8 cellular contexts compared by ENCODE assay signal in genomic region chr2:196592912-196593881, GRCh38. TPM values are rescaled to one million over a fixed set of nuclear protein-coding genes. Genes with fewer than 3 reads are reported as not detected.
DNase-seq lines count a peak whose midpoint lies in the region; ATAC-seq lines count a peak whose summit lies in the region.

HECW2 (minus strand) TSS chr2:196593554.

- peak within 1 kb of the TSS; percentile 95 for H3K4me3 ChIP-seq in SJSA1

- peaks cover 7% of the 10 kb centered on the region; the same call in 1 of the 2 replicates for H3K36me3 ChIP-seq in SJSA1

- no peaks in the 10 kb centered on the region for H3K4me1 Mint-ChIP-seq in stimulated activated effector memory CD8-positive, alpha-beta T cell treated with anti-CD3 and anti-CD28 coated beads, Interleukin-12 subunit alpha, Interleukin-12 subunit beta, amount 100 ng/mL, for 72 hours

- peaks cover 17% of the 10 kb centered on the region for H3K4me1 ChIP-seq in SJSA1 (replicated peaks)

- no peaks in the 10 kb centered on the region for H3K9me3 Mint-ChIP-seq in stimulated activated effector memory CD8-positive, alpha-beta T cell treated with anti-CD3 and anti-CD28 coated beads, Interleukin-12 subunit alpha, Interleukin-12 subunit beta, amount 100 ng/mL, for 72 hours

- H3K36me3 Mint-ChIP-seq in stimulated activated effector memory CD8-positive, alpha-beta T cell treated with anti-CD3 and anti-CD28 coated beads, Interleukin-12 subunit alpha, Interleukin-12 subunit beta, amount 100 ng/mL, for 72 hours = no peaks in the 10 kb centered on the region

- no peaks in the 10 kb centered on the region; the same call in 1 of the 2 replicates for H3K27me3 ChIP-seq in SJSA1 (replicated peaks)

- ATAC-seq in GM19351 (IDR thresholded peaks at IDR 0.05; ENCODE audit: unreplicated experiment) (peak; percentile 71), HG03520 (IDR thresholded peaks at IDR 0.05; ENCODE audit: unreplicated experiment) (peak; percentile 71)
- ATAC-seq in stimulated activated effector memory CD8-positive, alpha-beta T cell treated with anti-CD3 and anti-CD28 coated beads, Interleukin-12 subunit alpha, Interleukin-12 subunit beta, amount 100 ng/mL, for 72 hours = peak; percentile 61

- peak; percentile 69 for DNase-seq in Caki2 (ENCODE audit: low read depth)
- DNase-seq in SJSA1 (ENCODE audit: low read depth in 1 of 2, low spot score in 2 of 2) = peak; percentile 59 to 60
- DNase-seq in dedifferentiated amniotic fluid mesenchymal stem cell (ENCODE audit: extremely low spot score) = peak; percentile 47
- DNase-seq in left kidney (ENCODE audit: low read depth, low spot score) = peak; percentile 92
- peak; percentile 7 to 57 for DNase-seq in stimulated activated effector memory CD8-positive, alpha-beta T cell treated with anti-CD3 and anti-CD28 coated beads, Interleukin-12 subunit alpha, Interleukin-12 subunit beta, amount 100 ng/mL, for 72 hours (ENCODE audit: low spot score in 2 of 2)
- no peak for DNase-seq in GF-D8 (lab: John Stamatoyannopoulos, UW)

- in situ Hi-C loops in Caki2 (cut with HindIII; ENCODE audit: low pct_unique_long_range_greater_than_20kb, low sequenced_read_pairs) = no loop called here

- no peak within 1 kb of the TSS for H3K27ac Mint-ChIP-seq in stimulated activated effector memory CD8-positive, alpha-beta T cell treated with anti-CD3 and anti-CD28 coated beads, Interleukin-12 subunit alpha, Interleukin-12 subunit beta, amount 100 ng/mL, for 72 hours

- H3K27ac ChIP-seq in SJSA1 = peak within 1 kb of the TSS; percentile 62

- H3K9me3 ChIP-seq in SJSA1 (replicated peaks) = no peaks in the 10 kb centered on the region

- peak within 1 kb of the TSS; percentile 48 for H3K4me3 Mint-ChIP-seq in stimulated activated effector memory CD8-positive, alpha-beta T cell treated with anti-CD3 and anti-CD28 coated beads, Interleukin-12 subunit alpha, Interleukin-12 subunit beta, amount 100 ng/mL, for 72 hours

RNA-seq across cellular contexts. Expression of gene HECW2, which starts in this region (rescaled TPM):
- total RNA-seq in Caki2 (2014; rRNA removed; shearing (Covaris generic); ENCODE audit: low replicate concordance) = 6.0 and 8.1 TPM in 2 replicates
- total RNA-seq in SJSA1 (2014; rRNA removed; shearing (Covaris generic)) = 2.7 and 3.5 TPM in 2 replicates
